Comparison of ENCODE assay signal across 27 cellular contexts in the genomic region with DNA sequence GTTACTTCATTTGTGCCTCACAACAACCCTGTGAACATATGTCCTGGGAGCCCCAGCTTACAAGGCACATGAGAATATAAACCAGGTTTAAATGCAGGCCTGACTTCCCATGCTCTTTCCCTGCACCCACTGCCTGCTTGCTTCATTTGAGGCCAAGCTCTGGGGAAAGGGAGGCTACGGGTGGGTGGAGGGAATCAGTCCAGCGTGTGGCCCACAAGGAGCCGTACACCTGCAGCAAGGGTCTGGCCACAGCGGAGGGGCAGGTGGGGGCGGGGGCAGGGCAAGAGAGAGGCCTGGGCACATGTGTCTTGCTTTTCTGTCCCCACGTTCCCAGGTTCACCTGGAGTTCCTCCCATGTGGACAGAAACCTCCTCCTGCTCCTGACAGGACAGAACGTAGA. TPM values are rescaled to one million over a fixed set of nuclear protein-coding genes. Genes with fewer than 3 reads are reported as not detected.
"Had no signal": no experiment of that assay in that cellular context is flagged by ENCODE, and none has a peak within 500 bp of the region (broad histone marks: within the 10 kb centered on the region; RNA-seq: fewer than 3 reads in every experiment).

No MANE protein-coding gene starts in this region.

- H3K9me3 ChIP-seq: adrenal gland had no signal

- DNase-seq: activated CD4-positive, alpha-beta T cell treated with anti-CD3 and anti-CD28 coated beads for 48 hours; activated CD4-positive, alpha-beta T cell treated with anti-CD3 and anti-CD28 coated beads, Interleukin-2, amount 50 U/mL, for 4 hours; activated CD4-positive, CD25-positive, alpha-beta regulatory T cell treated with anti-CD3 and anti-CD28 coated beads, Interleukin-2, amount 50 U/mL, for 72 hours; activated CD8-positive, alpha-beta memory T cell treated with anti-CD3 and anti-CD28 coated beads, Interleukin-2, amount 50 U/mL, for 48 hours; activated CD8-positive, alpha-beta T cell treated with anti-CD3 and anti-CD28 coated beads, Interleukin-2, amount 10 ng/mL, durations not matched to agents 7 days and 5 days; activated naive CD4-positive, alpha-beta T cell treated with anti-CD3 and anti-CD28 coated beads, Interleukin-2, amount 50 U/mL, for 16 hours; activated naive CD8-positive, alpha-beta T cell treated with anti-CD3 and anti-CD28 coated beads, Interleukin-2, amount 10 ng/mL, durations not matched to agents 7 days and 5 days; activated T-cell treated with anti-CD3 and anti-CD28 coated beads, Interleukin-2, amount 50 U/mL, for 1 hour; adrenal gland; anterior cingulate cortex; central memory CD4-positive, alpha-beta T cell; KG1; MV-4-11; NCI-H1105 treated with DMSO at 0.1 percent for 48 hours; NCI-H1436 treated with DMSO at 0.1 percent for 48 hours; NCI-H1930; NCI-H774; NK-92 treated with Interleukin-12 subunit alpha and Interleukin-12 subunit beta, amount 100 ng/mL, for 24 hours; OCI-M1; RPMI8226; SHP77; T-helper 17 cell; T-helper 9 cell had no signal

- H3K27me3 ChIP-seq: adrenal gland had no signal

- H3K36me3 ChIP-seq: adrenal gland had no signal

- H3K4me3 ChIP-seq: adrenal gland had no signal

- H3K27ac ChIP-seq: adrenal gland had no signal

RNA-seq across cellular contexts. Expression of gene FAM83F, which starts 26.2 kb away (rescaled TPM):
- total RNA-seq: LHCN-M2, M059J, SK-MEL-5 had no signal
- polyA plus RNA-seq: IgD-negative memory B cell had no signal
